In genomic region chr7:74572301-74573090, GRCh38 we compare ENCODE assay signal across 14 cellular contexts.
A peak's percentile ranks its signal among the peaks of the same experiment; 100 is the strongest.
DNase-seq lines count a peak whose midpoint lies in the region; ATAC-seq and TF ChIP-seq lines count a peak whose summit lies in the region.
"Had no signal": no experiment of that assay in that cellular context is flagged by ENCODE, and none has a peak within 500 bp of the region (broad histone marks: within the 10 kb centered on the region; RNA-seq: fewer than 3 reads in every experiment).

No MANE protein-coding gene starts in this region.

- H3K4me1 ChIP-seq in cardiac muscle cell (ENCODE audit: low read depth), result peaks cover 17% of the 10 kb centered on the region
- no peaks in the 10 kb centered on the region for H3K4me1 ChIP-seq in psoas muscle

- peak overlapping the region; percentile 75 for H3K27ac ChIP-seq in cardiac muscle cell
- H3K27ac ChIP-seq in psoas muscle, result peak overlapping the region; percentile 30

- no peak for ATAC-seq in psoas muscle

- no peak overlapping the region for H3K4me3 Mint-ChIP-seq in Calu3 (ENCODE audit: low read depth, unreplicated experiment)
- H3K4me3 Mint-ChIP-seq: activated B cell treated with CpG ODN at 0.5 μM for 24 hours; CD4-positive, alpha-beta T cell had no signal

- H3K27me3 Mint-ChIP-seq in Calu3 (ENCODE audit: unreplicated experiment), result no peaks in the 10 kb centered on the region
- H3K27me3 Mint-ChIP-seq: CD4-positive, alpha-beta T cell had no signal

- peaks cover 12% of the 10 kb centered on the region for H3K4me1 Mint-ChIP-seq in Calu3 (ENCODE audit: low read depth, unreplicated experiment)

- H3K9me3 ChIP-seq in cardiac muscle cell (ENCODE audit: low read depth), result no peaks in the 10 kb centered on the region
- H3K9me3 ChIP-seq in psoas muscle, result no peaks in the 10 kb centered on the region

- CTCF ChIA-PET in Calu3 (lab: Charles Lee), result interaction anchor here (1.2 kb wide), 1 partner anchor 155 kb away, joined by 3 read pairs; no protein-coding TSS in a partner anchor

- no peak overlapping the region for H3K4me3 ChIP-seq in cardiac muscle cell
- H3K4me3 ChIP-seq in psoas muscle, result no peak overlapping the region

- H3K36me3 Mint-ChIP-seq in Calu3 (ENCODE audit: insufficient read depth, unreplicated experiment), result peaks cover 13% of the 10 kb centered on the region

- no peak for TF ChIP-seq CTCF in cardiac muscle cell (IDR thresholded peaks at IDR 0.05; ENCODE audit: low read depth, low read length)
- no peak for TF ChIP-seq CTCF in psoas muscle (IDR thresholded peaks at IDR 0.05)
- no peak for TF ChIP-seq CTCF in Calu3 (IDR thresholded peaks at IDR 0.05; ENCODE audit: unreplicated experiment)

- intact Hi-C loops in psoas muscle (cut with DNase I), result no loop called here
- intact Hi-C loops in Calu3 (cut with micrococcal nuclease; ENCODE audit: unreplicated experiment), result no loop called here

- H3K9me3 Mint-ChIP-seq in Calu3 (ENCODE audit: low read depth, unreplicated experiment), result no peaks in the 10 kb centered on the region
- H3K9me3 Mint-ChIP-seq: activated B cell treated with CpG ODN at 0.5 μM for 24 hours; CD4-positive, alpha-beta T cell had no signal

- DNase-seq in DMS 273 (lab: John Stamatoyannopoulos, UW; ENCODE audit: unreplicated experiment) (peak; percentile 93), NCI-H69 (lab: John Stamatoyannopoulos, UW) (peak; percentile 86), cardiac muscle cell (ENCODE audit: low read depth in 1 of 2, low spot score in 1 of 2) (peak in 1 of 2 donors; percentile 35), psoas muscle (no peak), HuH-7 (ENCODE audit: low spot score) (no peak), KG1 (lab: John Stamatoyannopoulos, UW) (no peak), Calu3 (no peak)
- DNase-seq in stimulated activated CD4-positive, alpha-beta T cell treated with anti-CD3 and anti-CD28 coated beads, Interleukin-4, amount 100 ng/mL, for 24 hours, result no peak
- DNase-seq: activated B cell treated with CpG ODN at 0.5 μM for 24 hours; CD4-positive, alpha-beta T cell; cortex of kidney; NCI-H1092; NCI-H748 treated with DMSO at 0.1 percent for 48 hours; SHP77 had no signal

- H3K36me3 ChIP-seq in cardiac muscle cell (no peaks in the 10 kb centered on the region), psoas muscle (ENCODE audit: insufficient read depth in 1 of 2, low read depth in 1 of 2) (peaks cover 0 to 5% of the 10 kb centered on the region in 2 donors)

- no peak overlapping the region for H3K27ac Mint-ChIP-seq in Calu3 (ENCODE audit: unreplicated experiment)
- H3K27ac Mint-ChIP-seq: CD4-positive, alpha-beta T cell had no signal

- BruUV-seq in Calu3 (replicated peaks; lab: Mats Ljungman, UMichigan), result no TSS peak

- 54 to 70% (median 59%) methylated on average over 12 of the region's 12 CpGs for WGBS in psoas muscle, 3 donors

- no peaks in the 10 kb centered on the region for H3K27me3 ChIP-seq in cardiac muscle cell
- no peaks in the 10 kb centered on the region for H3K27me3 ChIP-seq in psoas muscle (ENCODE audit: insufficient read depth in 3 of 3, low read length in 2 of 3)

Comparison
In these comparisons a context has a peak if more than half of its experiments do, and no peak if none do; other contexts are left out.
1. DNase-seq: peak in DMS 273 (single experiment) and NCI-H69 (single experiment); none in psoas muscle (0 of 2), HuH-7 (single experiment), KG1 (single experiment), stimulated activated CD4-positive, alpha-beta T cell treated with anti-CD3 and anti-CD28 coated beads, Interleukin-4, amount 100 ng/mL, for 24 hours (single experiment) and Calu3 (single experiment).